18 cellular contexts compared by ENCODE assay signal in genomic region chr2:229571243-229571642, GRCh38.
"Had no signal": no experiment of that assay in that cellular context is flagged by ENCODE, and none has a peak within 500 bp of the region (broad histone marks: within the 10 kb centered on the region; RNA-seq: fewer than 3 reads in every experiment).

No MANE protein-coding gene starts in this region.

- H3K4me3 ChIP-seq: body of pancreas, colonic mucosa, left lung, spleen, tibial nerve had no signal

- H3K27me3 ChIP-seq: body of pancreas, colonic mucosa, left lung, tibial nerve had no signal

- H3K27ac ChIP-seq: body of pancreas, colonic mucosa, epithelial cell of prostate, left lung, spleen, tibial nerve, WERI-Rb-1 had no signal

- H3K36me3 ChIP-seq: colonic mucosa, left lung, spleen, tibial nerve, WERI-Rb-1 had no signal

- H3K4me1 ChIP-seq: body of pancreas, colonic mucosa, left lung, spleen, tibial nerve had no signal

- ATAC-seq: activated CD4-positive, CD25-positive, alpha-beta regulatory T cell treated with anti-CD3 and anti-CD28 coated beads, Interleukin-2, amount 50 U/mL, for 24 hours; body of pancreas; left lung had no signal

- H3K9me3 ChIP-seq: body of pancreas, colonic mucosa, left lung, spleen, tibial nerve had no signal

- DNase-seq: activated CD4-positive, alpha-beta T cell treated with anti-CD3 and anti-CD28 coated beads for 48 hours; activated CD4-positive, alpha-beta T cell treated with anti-CD3 and anti-CD28 coated beads, Interleukin-2, amount 50 U/mL, for 48 hours; activated CD8-positive, alpha-beta memory T cell treated with anti-CD3 and anti-CD28 coated beads for 24 hours; activated effector memory CD4-positive, alpha-beta T cell treated with Interleukin-2 at 50 U/mL for 16 hours; activated naive CD4-positive, alpha-beta T cell treated with Interleukin-2 at 50 U/mL for 16 hours; body of pancreas; cerebellar nuclear complex; colonic mucosa; effector CD8-positive, alpha-beta T cell; foreskin fibroblast; left lung; spleen; stimulated activated naive CD4-positive, alpha-beta T cell; T-helper 9 cell; WERI-Rb-1 had no signal
